In genomic region chr1:154936416-154937050, GRCh38 we compare ENCODE assay signal across 1 cellular context.
TF ChIP-seq lines count a peak whose summit lies in the region.

TSS of gene PMVK (minus strand) at chr1:154936719. CDS start at chr1:154936685, 34 bp downstream.

TF ChIP-seq in K562, 482 proteins besides CTCF, POLR2A, EP300 and RAD21 (continued from another document and continues in another):
- no peak for TF ChIP-seq THRA (IDR thresholded peaks at IDR 0.05)
- TF ChIP-seq FOSL1 (tag; conservative IDR thresholded peaks at IDR 0.05), result 0 out of 2 replicates have a peak, but pooled peaks have one; percentile 12
- TF ChIP-seq MAZ (CRISPR knock-in tag; conservative IDR thresholded peaks at IDR 0.05 in 1 of 2, IDR thresholded peaks at IDR 0.05 in 1 of 2), result peak; percentile 78 to 92; a peak in 2 of 4 replicates
- TF ChIP-seq RBM22 (IDR thresholded peaks at IDR 0.05; ENCODE audit: low read depth, low read length, poor library complexity, severe bottlenecking), result no peak
- TF ChIP-seq HDAC6 (IDR thresholded peaks at IDR 0.05; ENCODE audit: low read depth, low read length), result no peak
- TF ChIP-seq ZNF518B (CRISPR knock-in tag; IDR thresholded peaks at IDR 0.05), result no peak
- TF ChIP-seq HNRNPL (IDR thresholded peaks at IDR 0.05; ENCODE audit: low read depth, low read length), result no peak
- peak in 1 of 2 experiments; percentile 94; a peak in 2 of 4 replicates for TF ChIP-seq HDAC1 (IDR thresholded peaks at IDR 0.05)
- TF ChIP-seq E2F3 (CRISPR knock-in tag; IDR thresholded peaks at IDR 0.05), result peak; percentile 71
- TF ChIP-seq BRF1 (IDR thresholded peaks at IDR 0.05; ENCODE audit: borderline replicate concordance, extremely low read depth, insufficient read length), result no peak
- TF ChIP-seq NRF1 (conservative IDR thresholded peaks at IDR 0.05 in 1 of 2, IDR thresholded peaks at IDR 0.05 in 1 of 2), result peak; percentile 10 to 50; a peak in 1 of 4 replicates
- TF ChIP-seq MNT (conservative IDR thresholded peaks at IDR 0.05), result peak; percentile 82 to 91; a peak in 3 of 4 replicates
- peak; percentile 71; the same call in 1 of the 2 replicates for TF ChIP-seq VEZF1 (CRISPR knock-in tag; IDR thresholded peaks at IDR 0.05)
- TF ChIP-seq RNF2 (IDR thresholded peaks at IDR 0.05), result peak; percentile 98
- TF ChIP-seq KAT7 (CRISPR knock-in tag; IDR thresholded peaks at IDR 0.05; ENCODE audit: borderline replicate concordance), result no peak
- TF ChIP-seq ASH1L (IDR thresholded peaks at IDR 0.05; ENCODE audit: borderline replicate concordance, low read depth, partially characterized antibody), result no peak
- TF ChIP-seq ZHX1 (conservative IDR thresholded peaks at IDR 0.05; ENCODE audit: low read length), result peak; percentile 34; the same call in 1 of the 2 replicates
- 0 out of 2 replicates have a peak, but pooled peaks have one; percentile 76 for TF ChIP-seq ZNF395 (CRISPR knock-in tag; IDR thresholded peaks at IDR 0.05)
- peak; percentile 96 for TF ChIP-seq ETV5 (CRISPR knock-in tag; IDR thresholded peaks at IDR 0.05; ENCODE audit: low read depth)
- TF ChIP-seq ZBTB2 (IDR thresholded peaks at IDR 0.05), result peak; percentile 75; the same call in 1 of the 2 replicates
- TF ChIP-seq ZBTB9 (CRISPR knock-in tag; IDR thresholded peaks at IDR 0.05), result no peak
- no peak for TF ChIP-seq ZNF695 (CRISPR knock-in tag; IDR thresholded peaks at IDR 0.05)
- TF ChIP-seq MAFK (IDR thresholded peaks at IDR 0.05; ENCODE audit: low read length), result peak; percentile 32; the same call in 1 of the 2 replicates
- TF ChIP-seq CHD2 (IDR thresholded peaks at IDR 0.05; ENCODE audit: low read depth, low read length), result peak; percentile 92
- no peak for TF ChIP-seq RNF219 (CRISPR knock-in tag; IDR thresholded peaks at IDR 0.05)
- TF ChIP-seq ZNF324 (CRISPR knock-in tag; IDR thresholded peaks at IDR 0.05), result no peak
- peak; percentile 84 for TF ChIP-seq MITF (IDR thresholded peaks at IDR 0.05)
- 0 out of 2 replicates have a peak, but pooled peaks have one; percentile 36 for TF ChIP-seq PBX2 (CRISPR knock-in tag; IDR thresholded peaks at IDR 0.05; ENCODE audit: low read depth)
- TF ChIP-seq PBX2 (tag; conservative IDR thresholded peaks at IDR 0.05; ENCODE audit: low read depth), result no peak
- peak; percentile 13; the same call in 1 of the 2 replicates for TF ChIP-seq DPF2 (IDR thresholded peaks at IDR 0.05)
- TF ChIP-seq PYGO2 (tag; IDR thresholded peaks at IDR 0.05), result no peak; the same call in 1 of the 2 replicates
- TF ChIP-seq EGR1 (conservative IDR thresholded peaks at IDR 0.05), result no peak; the same call in 1 of the 2 replicates
- TF ChIP-seq ZNF57 (CRISPR knock-in tag; IDR thresholded peaks at IDR 0.05), result no peak
- TF ChIP-seq KLF1 (tag; IDR thresholded peaks at IDR 0.05), result no peak
